10 cellular contexts compared by ENCODE assay signal in genomic region chr10:29621161-29621560, GRCh38. TPM values are rescaled to one million over a fixed set of nuclear protein-coding genes. Genes with fewer than 3 reads are reported as not detected.
A peak's percentile ranks its signal among the peaks of the same experiment; 100 is the strongest.
DNase-seq lines count a peak whose midpoint lies in the region; ATAC-seq, FAIRE-seq and TF ChIP-seq lines count a peak whose summit lies in the region.
"Had no signal": no experiment of that assay in that cellular context is flagged by ENCODE, and none has a peak within 500 bp of the region (broad histone marks: within the 10 kb centered on the region; RNA-seq: fewer than 3 reads in every experiment).

No MANE protein-coding gene starts in this region.

- peak; percentile 59 for FAIRE-seq in keratinocyte (lab: Jason Lieb, UNC)

- H3K4me3 ChIP-seq in keratinocyte (ENCODE audit: control insufficient read depth in 2 of 3, extremely low read depth in 1 of 3, insufficient read depth in 2 of 3, low read depth in 1 of 3, low read length in 3 of 3) (no peak overlapping the region), thoracic aorta (no peak overlapping the region)
- H3K4me3 ChIP-seq: mucosa of descending colon had no signal

- H2AFZ ChIP-seq in keratinocyte (ENCODE audit: control insufficient read depth, low read length) = no peak overlapping the region

- H3K36me3 ChIP-seq in keratinocyte (ENCODE audit: control insufficient read depth in 2 of 2, extremely low read depth in 1 of 2, insufficient read depth in 2 of 2, low read length in 2 of 2) (no peaks in the 10 kb centered on the region), thoracic aorta (no peaks in the 10 kb centered on the region)

- peak overlapping the region; percentile 7 for H3K4me2 ChIP-seq in keratinocyte (ENCODE audit: control insufficient read depth, extremely low read depth, insufficient read depth, low read depth, low read length)

- ATAC-seq in central memory CD8-positive, alpha-beta T cell (replicated peaks; ENCODE audit: extremely low read depth, poor library complexity, severe bottlenecking) = no peak
- ATAC-seq in thoracic aorta (ENCODE audit: insufficient number of reproducible peaks, low FRiP score, low read depth) (no peak), GM19035 (IDR thresholded peaks at IDR 0.05; ENCODE audit: unreplicated experiment) (no peak), GM18907 (IDR thresholded peaks at IDR 0.05; ENCODE audit: unreplicated experiment) (no peak)
- ATAC-seq: mucosa of descending colon had no signal

- H3K4me1 ChIP-seq in keratinocyte (ENCODE audit: control insufficient read depth, extremely low read depth, insufficient read depth, low read length) = peaks cover 13% of the 10 kb centered on the region
- peaks cover 60 to 91% of the 10 kb centered on the region in 2 donors for H3K4me1 ChIP-seq in thoracic aorta (ENCODE audit: control insufficient read depth in 1 of 2, low read depth in 2 of 2)

- DNase-seq in NCI-H1694 (lab: John Stamatoyannopoulos, UW) = peak; percentile 73
- no peak for DNase-seq in central memory CD8-positive, alpha-beta T cell (ENCODE audit: low spot score in 2 of 2)
- DNase-seq in keratinocyte (ENCODE audit: low read depth, low spot score) = no peak
- DNase-seq in thoracic aorta (ENCODE audit: low spot score) = no peak
- no peak for DNase-seq in T-helper 9 cell
- no peak for DNase-seq in G401 (ENCODE audit: low spot score)
- DNase-seq: mucosa of descending colon had no signal

- no peaks in the 10 kb centered on the region for H3K9me3 Mint-ChIP-seq in central memory CD8-positive, alpha-beta T cell
- H3K9me3 Mint-ChIP-seq: dendritic cell treated with granulocyte-macrophage colony-stimulating factor and Interleukin-4, amounts not matched to agents 40 ng/mL and 50 ng/mL, for 4 days had no signal

- H3K27me3 ChIP-seq in keratinocyte (ENCODE audit: control insufficient read depth, extremely low read depth, insufficient read depth, low read length) (no peaks in the 10 kb centered on the region), thoracic aorta (replicated peaks; ENCODE audit: insufficient read depth) (no peaks in the 10 kb centered on the region)

- peaks cover 7% of the 10 kb centered on the region for H3K4me1 Mint-ChIP-seq in central memory CD8-positive, alpha-beta T cell

- no peak overlapping the region for H3K4me3 Mint-ChIP-seq in central memory CD8-positive, alpha-beta T cell
- H3K4me3 Mint-ChIP-seq: dendritic cell treated with granulocyte-macrophage colony-stimulating factor and Interleukin-4, amounts not matched to agents 40 ng/mL and 50 ng/mL, for 4 days had no signal

- H3K27ac Mint-ChIP-seq in central memory CD8-positive, alpha-beta T cell (ENCODE audit: low read depth) = peak overlapping the region; percentile 58
- H3K27ac Mint-ChIP-seq: dendritic cell treated with granulocyte-macrophage colony-stimulating factor and Interleukin-4, amounts not matched to agents 40 ng/mL and 50 ng/mL, for 4 days had no signal

- no peaks in the 10 kb centered on the region for H4K20me1 ChIP-seq in keratinocyte (ENCODE audit: control insufficient read depth, extremely low read depth, insufficient read depth, low read length)

- no peaks in the 10 kb centered on the region for H3K36me3 Mint-ChIP-seq in central memory CD8-positive, alpha-beta T cell (ENCODE audit: insufficient read depth)

- H3K9ac ChIP-seq in keratinocyte (ENCODE audit: control insufficient read depth, extremely low read depth, insufficient read depth, low read length) = peak overlapping the region; percentile 30

- in situ Hi-C loops in G401 (cut with HindIII; ENCODE audit: low sequenced_read_pairs) = no loop called here

- dilution Hi-C loops in keratinocyte (cut with MboI; ENCODE audit: extremely low pct_ligation_motif_present, low sequenced_read_pairs) = no loop called here

- TF ChIP-seq CTCF in keratinocyte (optimal IDR thresholded peaks at IDR 0.05 in 1 of 3, IDR thresholded peaks at IDR 0.05 in 1 of 3, conservative IDR thresholded peaks at IDR 0.05 in 1 of 3; ENCODE audit: extremely low read depth in 1 of 3, insufficient read depth in 2 of 3, low read length in 3 of 3) = no peak
- no peak for TF ChIP-seq CTCF in thoracic aorta (IDR thresholded peaks at IDR 0.05)

- H3K9me1 ChIP-seq in keratinocyte (ENCODE audit: control insufficient read depth, extremely low read depth, insufficient read depth, low read length) = no peaks in the 10 kb centered on the region

- no peaks in the 10 kb centered on the region for H3K27me3 Mint-ChIP-seq in central memory CD8-positive, alpha-beta T cell
- H3K27me3 Mint-ChIP-seq: dendritic cell treated with granulocyte-macrophage colony-stimulating factor and Interleukin-4, amounts not matched to agents 40 ng/mL and 50 ng/mL, for 4 days had no signal

- H3K79me2 ChIP-seq in keratinocyte (ENCODE audit: control insufficient read depth, insufficient read depth, low read length) = peaks cover 42% of the 10 kb centered on the region

- H3K27ac ChIP-seq in keratinocyte (ENCODE audit: control insufficient read depth, insufficient read depth, low read length) = peak overlapping the region; percentile 38
- peak overlapping the region; percentile 55 to 67 for H3K27ac ChIP-seq in thoracic aorta

- H3K9me3 ChIP-seq in keratinocyte (ENCODE audit: control insufficient read depth, low read depth, low read length) (no peaks in the 10 kb centered on the region), thoracic aorta (no peaks in the 10 kb centered on the region)
- H3K9me3 ChIP-seq: mucosa of descending colon had no signal

RNA-seq across cellular contexts. Expression of gene SVIL, which starts 13.6 kb away (rescaled TPM):
- polyA plus RNA-seq in keratinocyte = 12.0 to 24.0 TPM (median 16.2 TPM) in 3 replicates
- polyA plus RNA-seq in keratinocyte (2011; ENCODE audit: low read depth) = 54.2 TPM
- polyA plus RNA-seq in keratinocyte (2011; cell fraction: cytosol; rRNA removed) = 14.1 and 14.5 TPM in 2 replicates
- polyA plus RNA-seq in keratinocyte (2011; cell fraction: nucleus; rRNA removed) = 54.5 and 61.4 TPM in 2 replicates
- 21.1 and 27.6 TPM in 2 replicates for polyA plus RNA-seq in keratinocyte (2012; ENCODE audit: low replicate concordance)
- polyA minus RNA-seq in keratinocyte = 23.1 to 93.4 TPM (median 35.1 TPM) in 3 replicates
- 29.7 TPM for polyA minus RNA-seq in keratinocyte (2011; cell fraction: cytosol; rRNA and poly(A)+ RNA removed)
- 54.7 and 104 TPM in 2 replicates for polyA minus RNA-seq in keratinocyte (2011; cell fraction: nucleus; rRNA and poly(A)+ RNA removed)
- total RNA-seq in thoracic aorta = 100 to 1,000 TPM; 349 to 483 TPM
- total RNA-seq in G401 (2014; rRNA removed; shearing (Covaris generic)) = 10.4 and 36.3 TPM in 2 replicates
